Comparison of ENCODE assay signal across 18 cellular contexts in the genomic region with DNA sequence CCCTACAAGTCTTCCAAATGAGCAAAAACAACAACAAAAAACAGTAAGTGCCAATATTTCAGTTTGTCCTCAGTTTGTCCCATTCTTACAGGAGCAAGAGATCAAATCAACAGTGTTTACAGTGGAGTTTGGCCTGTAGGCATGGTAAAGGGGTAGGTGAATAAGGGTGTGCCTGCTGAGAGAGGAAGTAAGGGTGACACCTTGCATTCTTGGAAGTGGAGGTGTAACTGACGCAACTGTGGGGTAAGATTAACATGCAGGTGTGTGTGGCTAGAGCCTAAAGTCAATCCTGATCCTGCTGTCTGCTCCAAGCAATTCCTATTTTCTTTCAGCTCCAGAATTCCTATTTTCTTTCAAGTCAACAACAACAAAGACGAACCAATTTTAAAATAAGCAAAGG. TPM values are rescaled to one million over a fixed set of nuclear protein-coding genes. Genes with fewer than 3 reads are reported as not detected.
DNase-seq lines count a peak whose midpoint lies in the region; ATAC-seq, FAIRE-seq and TF ChIP-seq lines count a peak whose summit lies in the region.
"Had no signal": no experiment of that assay in that cellular context is flagged by ENCODE, and none has a peak within 500 bp of the region (broad histone marks: within the 10 kb centered on the region; RNA-seq: fewer than 3 reads in every experiment).

No MANE protein-coding gene starts in this region.

- H3K36me3 ChIP-seq in keratinocyte (ENCODE audit: control insufficient read depth in 2 of 2, extremely low read depth in 1 of 2, insufficient read depth in 2 of 2, low read length in 2 of 2), result peaks cover 0 to 18% of the 10 kb centered on the region in 2 experiments
- H3K36me3 ChIP-seq in upper lobe of right lung, result peaks cover 6% of the 10 kb centered on the region
- H3K36me3 ChIP-seq: ovary had no signal

- H3K27ac ChIP-seq in keratinocyte (ENCODE audit: control insufficient read depth, insufficient read depth, low read length) (peak overlapping the region; percentile 99), upper lobe of right lung (no peak overlapping the region)
- H3K27ac ChIP-seq: ovary had no signal

- TF ChIP-seq CTCF in keratinocyte (optimal IDR thresholded peaks at IDR 0.05 in 1 of 3, IDR thresholded peaks at IDR 0.05 in 1 of 3, conservative IDR thresholded peaks at IDR 0.05 in 1 of 3; ENCODE audit: extremely low read depth in 1 of 3, insufficient read depth in 2 of 3, low read length in 3 of 3) (no peak), upper lobe of right lung (IDR thresholded peaks at IDR 0.05) (no peak)

- peaks cover 49% of the 10 kb centered on the region for H3K4me1 Mint-ChIP-seq in activated naive CD4-positive, alpha-beta T cell treated with anti-CD3 and anti-CD28 coated beads, Interleukin-2, amount 50 U/mL, for 24 hours
- H3K4me1 Mint-ChIP-seq in activated T-helper 17 cell treated with anti-CD3 and anti-CD28 coated beads, Interleukin-2, amount 50 U/mL, for 72 hours, result peaks cover 28% of the 10 kb centered on the region

- H3K36me3 Mint-ChIP-seq in activated naive CD4-positive, alpha-beta T cell treated with anti-CD3 and anti-CD28 coated beads, Interleukin-2, amount 50 U/mL, for 24 hours, result peaks cover 24% of the 10 kb centered on the region
- peaks cover 18% of the 10 kb centered on the region for H3K36me3 Mint-ChIP-seq in activated T-helper 17 cell treated with anti-CD3 and anti-CD28 coated beads, Interleukin-2, amount 50 U/mL, for 72 hours (ENCODE audit: low read depth)

- dilution Hi-C loops in keratinocyte (cut with MboI; ENCODE audit: extremely low pct_ligation_motif_present, low sequenced_read_pairs), result no loop called here

- peak overlapping the region; percentile 28 for H3K4me3 Mint-ChIP-seq in activated naive CD4-positive, alpha-beta T cell treated with anti-CD3 and anti-CD28 coated beads, Interleukin-2, amount 50 U/mL, for 24 hours
- H3K4me3 Mint-ChIP-seq in activated T-helper 17 cell treated with anti-CD3 and anti-CD28 coated beads, Interleukin-2, amount 50 U/mL, for 72 hours, result peak overlapping the region; percentile 30
- H3K4me3 Mint-ChIP-seq: brain; stimulated activated naive CD8-positive, alpha-beta T cell treated with anti-CD3 and anti-CD28 coated beads, Interleukin-15, Interleukin-2, amounts not matched to agents 100 ng/mL and 50 ng/mL, for 24 hours had no signal

- no peaks in the 10 kb centered on the region for H3K27me3 Mint-ChIP-seq in activated naive CD4-positive, alpha-beta T cell treated with anti-CD3 and anti-CD28 coated beads, Interleukin-2, amount 50 U/mL, for 24 hours
- no peaks in the 10 kb centered on the region for H3K27me3 Mint-ChIP-seq in activated T-helper 17 cell treated with anti-CD3 and anti-CD28 coated beads, Interleukin-2, amount 50 U/mL, for 72 hours
- H3K27me3 Mint-ChIP-seq: brain; stimulated activated naive CD8-positive, alpha-beta T cell treated with anti-CD3 and anti-CD28 coated beads, Interleukin-15, Interleukin-2, amounts not matched to agents 100 ng/mL and 50 ng/mL, for 24 hours had no signal

- peaks cover 46% of the 10 kb centered on the region for H3K79me2 ChIP-seq in keratinocyte (ENCODE audit: control insufficient read depth, insufficient read depth, low read length)

- no peaks in the 10 kb centered on the region for H3K27me3 ChIP-seq in keratinocyte (ENCODE audit: control insufficient read depth, extremely low read depth, insufficient read depth, low read length)
- no peaks in the 10 kb centered on the region for H3K27me3 ChIP-seq in upper lobe of right lung
- H3K27me3 ChIP-seq: ovary had no signal

- H3K4me1 ChIP-seq in keratinocyte (ENCODE audit: control insufficient read depth, extremely low read depth, insufficient read depth, low read length) (peaks cover 54% of the 10 kb centered on the region), upper lobe of right lung (peaks cover 26% of the 10 kb centered on the region)

- peak; percentile 98 for FAIRE-seq in keratinocyte (lab: Jason Lieb, UNC)
- FAIRE-seq: D721Med, GM18507 had no signal

- no peaks in the 10 kb centered on the region for H3K9me3 ChIP-seq in keratinocyte (ENCODE audit: control insufficient read depth, low read depth, low read length)
- no peaks in the 10 kb centered on the region for H3K9me3 ChIP-seq in upper lobe of right lung
- H3K9me3 ChIP-seq: ovary had no signal

- intact Hi-C loops in upper lobe of right lung (cut with DNase I), result no loop called here

- ATAC-seq in activated T-helper 17 cell treated with anti-CD3 and anti-CD28 coated beads, Interleukin-2, amount 50 U/mL, for 72 hours (replicated peaks), result peak; percentile 50
- ATAC-seq in upper lobe of right lung (peak; percentile 61), HG03196 (IDR thresholded peaks at IDR 0.05; ENCODE audit: unreplicated experiment) (no peak)

- no peak overlapping the region for H2AFZ ChIP-seq in keratinocyte (ENCODE audit: control insufficient read depth, low read length)

- H3K27ac Mint-ChIP-seq in activated naive CD4-positive, alpha-beta T cell treated with anti-CD3 and anti-CD28 coated beads, Interleukin-2, amount 50 U/mL, for 24 hours, result peak overlapping the region; percentile 68
- peak overlapping the region; percentile 80 for H3K27ac Mint-ChIP-seq in activated T-helper 17 cell treated with anti-CD3 and anti-CD28 coated beads, Interleukin-2, amount 50 U/mL, for 72 hours
- H3K27ac Mint-ChIP-seq: brain; stimulated activated naive CD8-positive, alpha-beta T cell treated with anti-CD3 and anti-CD28 coated beads, Interleukin-15, Interleukin-2, amounts not matched to agents 100 ng/mL and 50 ng/mL, for 24 hours had no signal

- H3K4me3 ChIP-seq in keratinocyte (ENCODE audit: control insufficient read depth in 2 of 3, extremely low read depth in 1 of 3, insufficient read depth in 2 of 3, low read depth in 1 of 3, low read length in 3 of 3), result no peak overlapping the region
- H3K4me3 ChIP-seq in upper lobe of right lung, result no peak overlapping the region
- H3K4me3 ChIP-seq: ovary had no signal

- H3K4me2 ChIP-seq in keratinocyte (ENCODE audit: control insufficient read depth, extremely low read depth, insufficient read depth, low read depth, low read length), result peak overlapping the region; percentile 57

- H4K20me1 ChIP-seq in keratinocyte (ENCODE audit: control insufficient read depth, extremely low read depth, insufficient read depth, low read length), result no peaks in the 10 kb centered on the region

- H3K9me3 Mint-ChIP-seq in activated naive CD4-positive, alpha-beta T cell treated with anti-CD3 and anti-CD28 coated beads, Interleukin-2, amount 50 U/mL, for 24 hours, result no peaks in the 10 kb centered on the region
- H3K9me3 Mint-ChIP-seq in activated T-helper 17 cell treated with anti-CD3 and anti-CD28 coated beads, Interleukin-2, amount 50 U/mL, for 72 hours, result peaks cover 4% of the 10 kb centered on the region
- H3K9me3 Mint-ChIP-seq: stimulated activated naive CD8-positive, alpha-beta T cell treated with anti-CD3 and anti-CD28 coated beads, Interleukin-15, Interleukin-2, amounts not matched to agents 100 ng/mL and 50 ng/mL, for 24 hours had no signal

- H3K9ac ChIP-seq in keratinocyte (ENCODE audit: control insufficient read depth, extremely low read depth, insufficient read depth, low read length), result peak overlapping the region; percentile 63

- H3K9me1 ChIP-seq in keratinocyte (ENCODE audit: control insufficient read depth, extremely low read depth, insufficient read depth, low read length), result peaks cover 3% of the 10 kb centered on the region

- DNase-seq in activated naive CD4-positive, alpha-beta T cell (lab: John Stamatoyannopoulos, UW), result no peak
- peak; percentile 69 for DNase-seq in keratinocyte (ENCODE audit: low read depth, low spot score)
- DNase-seq in upper lobe of right lung, result no peak
- no peak for DNase-seq in stimulated activated CD8-positive, alpha-beta memory T cell treated with anti-CD3 and anti-CD28 coated beads, Interleukin-4, amount 100 ng/mL, for 48 hours
- DNase-seq in amniotic stem cell (lab: John Stamatoyannopoulos, UW), result no peak
- DNase-seq: effector CD4-positive, alpha-beta T cell; foreskin fibroblast; midbrain; NCI-H1417; NCI-H510A treated with DMSO at 0.1 percent for 48 hours; ovary had no signal

RNA-seq across cellular contexts. Expression of gene PFDN1, which starts 43.4 kb away (rescaled TPM):
- 10 to 100 TPM; 40.1 to 64.1 TPM for total RNA-seq in activated T-helper 17 cell treated with anti-CD3 and anti-CD28 coated beads, Interleukin-2, amount 50 U/mL, for 72 hours
- 77.2 to 101 TPM (median 79.0 TPM) in 3 replicates for polyA plus RNA-seq in keratinocyte
- polyA plus RNA-seq in keratinocyte (2011; ENCODE audit: low read depth), result 192 TPM
- 100 and 122 TPM in 2 replicates for polyA plus RNA-seq in keratinocyte (2011; cell fraction: cytosol; rRNA removed)
- polyA plus RNA-seq in keratinocyte (2011; cell fraction: nucleus; rRNA removed), result 40.9 and 43.3 TPM in 2 replicates
- polyA plus RNA-seq in keratinocyte (2012; ENCODE audit: low replicate concordance), result 87.4 and 90.1 TPM in 2 replicates
- polyA minus RNA-seq in keratinocyte, result 79.0 to 84.7 TPM (median 83.4 TPM) in 3 replicates
- 41.4 TPM for polyA minus RNA-seq in keratinocyte (2011; cell fraction: cytosol; rRNA and poly(A)+ RNA removed)
- 15.2 and 19.6 TPM in 2 replicates for polyA minus RNA-seq in keratinocyte (2011; cell fraction: nucleus; rRNA and poly(A)+ RNA removed)
- total RNA-seq in upper lobe of right lung, result 54.0 TPM
